6 cellular contexts compared by ENCODE assay signal in genomic region chr1:76879014-76879413, GRCh38. TPM values are rescaled to one million over a fixed set of nuclear protein-coding genes. Genes with fewer than 3 reads are reported as not detected.
"Had no signal": no experiment of that assay in that cellular context is flagged by ENCODE, and none has a peak within 500 bp of the region (broad histone marks: within the 10 kb centered on the region; RNA-seq: fewer than 3 reads in every experiment).

No MANE protein-coding gene starts in this region.

RNA-seq across cellular contexts. Expression of gene ST6GALNAC5, which starts 11.7 kb away (rescaled TPM):
- total RNA-seq: activated CD4-positive, alpha-beta memory T cell treated with anti-CD3 and anti-CD28 coated beads, Interleukin-2, amount 10 ng/mL, durations not matched to agents 7 days and 5 days; activated CD4-positive, alpha-beta T cell treated with anti-CD3 and anti-CD28 coated beads, Interleukin-2, amount 10 ng/mL, durations not matched to agents 7 days and 5 days; activated naive CD4-positive, alpha-beta T cell treated with anti-CD3 and anti-CD28 coated beads, Interleukin-2, amount 50 U/mL, for 72 hours; activated naive CD8-positive, alpha-beta T cell treated with anti-CD3 and anti-CD28 coated beads, Interleukin-2, amount 10 ng/mL, durations not matched to agents 7 days and 5 days; activated T-cell treated with anti-CD3 and anti-CD28 coated beads, Interleukin-2, amount 50 U/mL, for 72 hours; T-helper 2 cell treated with Interferon-gamma antibody and Interleukin-4, amounts not matched to agents 100 ng/mL and 5 ng/mL, for 36 hours had no signal
